22 cellular contexts compared by ENCODE assay signal in genomic region chr14:105098316-105098715, GRCh38. TPM values are rescaled to one million over a fixed set of nuclear protein-coding genes. Genes with fewer than 3 reads are reported as not detected.
"Had no signal": no experiment of that assay in that cellular context is flagged by ENCODE, and none has a peak within 500 bp of the region (broad histone marks: within the 10 kb centered on the region; RNA-seq: fewer than 3 reads in every experiment).

No MANE protein-coding gene starts in this region.

- ATAC-seq: K562, Right ventricle myocardium inferior had no signal

- H3K36me3 ChIP-seq: SJSA1 had no signal

- H3K9ac ChIP-seq: KMS-11 had no signal

- H3K27ac ChIP-seq: HL-60, KMS-11, SJSA1, SK-N-MC had no signal

- H3K9me3 ChIP-seq: SJSA1 had no signal

- H3K4me2 ChIP-seq: KMS-11 had no signal

- DNase-seq: NCI-H1048, NCI-H1105 treated with DMSO at 0.1 percent for 48 hours, NCI-H1417 treated with DMSO at 0.1 percent for 48 hours, NCI-H187, NCI-H2029, NCI-H2081 treated with DMSO at 0.1 percent for 48 hours, NCI-H2171, NCI-H226, NCI-H446, NCI-H510A, NCI-H524 treated with DMSO at 0.1 percent for 48 hours, NCI-H69, NCI-H774, RPMI8226, SHP77 treated with DMSO at 0.1 percent for 48 hours had no signal

- H3K4me3 ChIP-seq: K562, SJSA1, SK-N-MC had no signal

RNA-seq across cellular contexts. Expression of gene GPR132, which starts 33.1 kb away (rescaled TPM):
- total RNA-seq: LHCN-M2, SJSA1 had no signal
